Comparison of ENCODE assay signal across 10 cellular contexts in genomic region chr3:127035672-127036071, GRCh38. TPM values are rescaled to one million over a fixed set of nuclear protein-coding genes. Genes with fewer than 3 reads are reported as not detected.
A peak's percentile ranks its signal among the peaks of the same experiment; 100 is the strongest.
DNase-seq lines count a peak whose midpoint lies in the region; ATAC-seq and TF ChIP-seq lines count a peak whose summit lies in the region.
"Had no signal": no experiment of that assay in that cellular context is flagged by ENCODE, and none has a peak within 500 bp of the region (broad histone marks: within the 10 kb centered on the region; RNA-seq: fewer than 3 reads in every experiment).

No MANE protein-coding gene starts in this region.

- H3K4me1 ChIP-seq in HEK293 (ENCODE audit: control insufficient read depth, insufficient read depth, low read length) (no peaks in the 10 kb centered on the region), adipocyte (ENCODE audit: control insufficient read depth, insufficient read depth, low read length) (peaks cover 34% of the 10 kb centered on the region), right atrium auricular region (no peaks in the 10 kb centered on the region)

- peak overlapping the region; percentile 70 for H3K9ac ChIP-seq in adipocyte (ENCODE audit: low read length)

- no peak overlapping the region for H3K27ac ChIP-seq in HEK293 (ENCODE audit: extremely low read depth, low read depth, low read length)
- peak overlapping the region in 1 of 2 donors; percentile 40 for H3K27ac ChIP-seq in right atrium auricular region

- H3K9me3 ChIP-seq in HEK293 (ENCODE audit: control insufficient read depth, insufficient read depth, low read depth, low read length) (no peaks in the 10 kb centered on the region), adipocyte (ENCODE audit: control insufficient read depth, low read length) (no peaks in the 10 kb centered on the region), right atrium auricular region (no peaks in the 10 kb centered on the region)

- TF ChIP-seq CTCF in HEK293 (tag by site-specific recombination; IDR thresholded peaks at IDR 0.05), result no peak
- no peak for TF ChIP-seq CTCF in right atrium auricular region (IDR thresholded peaks at IDR 0.05)

- H3K36me3 ChIP-seq in HEK293 (ENCODE audit: control insufficient read depth in 2 of 2, insufficient read depth in 1 of 2, low read length in 2 of 2), result peaks cover 0 to 35% of the 10 kb centered on the region in 2 experiments; a peak in 1 of 3 replicates
- peaks cover 24% of the 10 kb centered on the region for H3K36me3 ChIP-seq in adipocyte (ENCODE audit: control insufficient read depth, insufficient read depth, low read length, severe bottlenecking)
- H3K36me3 ChIP-seq in right atrium auricular region, result peaks cover 21% of the 10 kb centered on the region

- H3K4me3 ChIP-seq in HEK293 (ENCODE audit: low read depth, low read length) (no peak overlapping the region), adipocyte (ENCODE audit: low read length) (no peak overlapping the region), right atrium auricular region (no peak overlapping the region)
- H3K4me3 ChIP-seq: GM12878 had no signal

- CTCF ChIA-PET in HEK293 (lab: Yijun Ruan, JAX), result no interaction called here

- POLR2A ChIA-PET in HEK293 (lab: Yijun Ruan, JAX), result no interaction called here

- no peak for ATAC-seq in HG03520 (IDR thresholded peaks at IDR 0.05; ENCODE audit: unreplicated experiment)
- ATAC-seq: GM12878 had no signal

- no peaks in the 10 kb centered on the region for H3K27me3 ChIP-seq in adipocyte (replicated peaks; ENCODE audit: control insufficient read depth, insufficient read depth, low read length)
- H3K27me3 ChIP-seq in right atrium auricular region, result no peaks in the 10 kb centered on the region

- DNase-seq in adipocyte (ENCODE audit: low read depth) (peak; percentile 32), right atrium auricular region (ENCODE audit: low spot score) (peak; percentile 92), stromal cell of bone marrow (ENCODE audit: low read depth) (peak; percentile 82), SHP77 (lab: John Stamatoyannopoulos, UW) (no peak), cerebellum (ENCODE audit: low spot score) (no peak)
- DNase-seq in stimulated activated CD8-positive, alpha-beta memory T cell treated with anti-CD3 and anti-CD28 coated beads, Interleukin-4, amount 100 ng/mL, for 48 hours, result no peak
- DNase-seq: stimulated activated CD4-positive, alpha-beta T cell treated with anti-CD3 and anti-CD28 coated beads, Interleukin-1b, Interleukin-23, amount 100 ng/mL, for 48 hours had no signal

TF ChIP-seq in HEK293, 187 proteins besides CTCF, POLR2A, EP300 and RAD21:
- TF ChIP-seq SP2 (tag by site-specific recombination; IDR thresholded peaks at IDR 0.05) (peak; percentile 37), ZBTB21 (tag by site-specific recombination; IDR thresholded peaks at IDR 0.05) (peak; percentile 41; the same call in 1 of the 2 replicates), ZIC2 (tag by site-specific recombination; IDR thresholded peaks at IDR 0.05) (peak; percentile 18; the same call in 1 of the 2 replicates), PATZ1 (tag by site-specific recombination; IDR thresholded peaks at IDR 0.05) (peak; percentile 73), MYNN (tag by site-specific recombination; IDR thresholded peaks at IDR 0.05; ENCODE audit: borderline replicate concordance) (no peak), PRDM10 (tag by site-specific recombination; IDR thresholded peaks at IDR 0.05) (0 out of 2 replicates have a peak, but pooled peaks have one; percentile 16), ZNF701 (tag by site-specific recombination; IDR thresholded peaks at IDR 0.05) (no peak), ZNF664 (tag by site-specific recombination; IDR thresholded peaks at IDR 0.05) (no peak), ZNF600 (tag by site-specific recombination; IDR thresholded peaks at IDR 0.05) (peak; percentile 51; the same call in 1 of the 2 replicates), ZNF610 (tag by site-specific recombination; IDR thresholded peaks at IDR 0.05; ENCODE audit: borderline replicate concordance) (no peak), ZFHX2 (tag by site-specific recombination; conservative IDR thresholded peaks at IDR 0.05) (peak; percentile 27; the same call in 1 of the 2 replicates), ZNF623 (tag by site-specific recombination; IDR thresholded peaks at IDR 0.05) (no peak), SP7 (tag by site-specific recombination; IDR thresholded peaks at IDR 0.05) (peak; percentile 57), KLF17 (tag by site-specific recombination; IDR thresholded peaks at IDR 0.05) (peak; percentile 63; the same call in 1 of the 2 replicates), ZNF16 (tag by site-specific recombination; IDR thresholded peaks at IDR 0.05; ENCODE audit: low read depth) (no peak), KLF1 (tag by site-specific recombination; IDR thresholded peaks at IDR 0.05) (peak; percentile 36; the same call in 1 of the 2 replicates), ZNF654 (tag by site-specific recombination; IDR thresholded peaks at IDR 0.05; ENCODE audit: low read depth) (no peak), ZNF211 (tag by site-specific recombination; IDR thresholded peaks at IDR 0.05; ENCODE audit: low read depth) (no peak), GLIS1 (tag by site-specific recombination; IDR thresholded peaks at IDR 0.05) (peak; percentile 68), ZBTB44 (tag by site-specific recombination; IDR thresholded peaks at IDR 0.05) (no peak)

RNA-seq across cellular contexts. Expression of gene PLXNA1, which starts 52.8 kb away (rescaled TPM):
- total RNA-seq in right atrium auricular region (10 to 100 TPM; 22.9 to 23.3 TPM), cerebellum (56.2 TPM)

Comparison
In these comparisons a context has a peak if more than half of its experiments do, and no peak if none do; other contexts are left out.
1. DNase-seq: peak in adipocyte (single experiment), right atrium auricular region (single experiment) and stromal cell of bone marrow (single experiment); none in SHP77 (0 of 2), stimulated activated CD8-positive, alpha-beta memory T cell treated with anti-CD3 and anti-CD28 coated beads, Interleukin-4, amount 100 ng/mL, for 48 hours (single experiment) and cerebellum (single experiment).